18 cellular contexts compared by ENCODE assay signal in the genomic region with DNA sequence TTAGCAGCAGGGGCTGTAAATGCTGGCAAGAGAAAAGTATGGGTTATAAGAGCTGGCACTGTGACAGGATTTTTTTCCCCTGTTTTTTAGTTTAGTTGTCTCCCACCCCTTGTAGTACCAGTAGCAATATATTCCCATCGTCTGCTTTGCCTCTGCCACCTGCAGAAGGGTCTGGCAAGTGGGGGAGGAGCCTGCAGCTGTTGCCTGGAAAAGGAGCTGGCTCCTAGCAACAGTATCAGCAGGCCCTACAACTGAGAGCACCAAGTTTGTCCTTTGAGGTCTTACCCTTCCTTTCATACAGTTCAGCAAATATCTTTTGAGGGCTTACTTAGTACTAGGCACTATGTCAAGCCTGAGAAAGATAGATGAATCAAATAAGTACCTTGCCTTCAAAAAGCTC. TPM values are rescaled to one million over a fixed set of nuclear protein-coding genes. Genes with fewer than 3 reads are reported as not detected.
DNase-seq lines count a peak whose midpoint lies in the region; ATAC-seq and TF ChIP-seq lines count a peak whose summit lies in the region.
"Had no signal": no experiment of that assay in that cellular context is flagged by ENCODE, and none has a peak within 500 bp of the region (broad histone marks: within the 10 kb centered on the region; RNA-seq: fewer than 3 reads in every experiment).

No MANE protein-coding gene starts in this region.

- H4K20me1 ChIP-seq in GM23338 (replicated peaks; ENCODE audit: insufficient read depth), result peaks cover 12% of the 10 kb centered on the region

- TF ChIP-seq CTCF in GM23338 (conservative IDR thresholded peaks at IDR 0.05; ENCODE audit: low read depth in 2 of 2) (no peak), mesothelial cell of epicardium (IDR thresholded peaks at IDR 0.05; ENCODE audit: unreplicated experiment) (no peak), spleen (IDR thresholded peaks at IDR 0.05 in 8 of 11, conservative IDR thresholded peaks at IDR 0.05 in 3 of 11) (no peak)

- H3K4me2 ChIP-seq in GM23338, result peak overlapping the region; percentile 21; the same call in 1 of the 2 replicates
- H3K4me2 ChIP-seq: smooth muscle cell had no signal

- H3K27me3 ChIP-seq in GM23338 (ENCODE audit: insufficient read depth), result no peaks in the 10 kb centered on the region
- no peaks in the 10 kb centered on the region for H3K27me3 ChIP-seq in spleen (replicated peaks in 1 of 7)
- H3K27me3 ChIP-seq: body of pancreas, esophagus squamous epithelium, heart right ventricle had no signal

- TF ChIP-seq POLR2A in spleen (IDR thresholded peaks at IDR 0.05), result no peak

- H3K9me3 ChIP-seq in spleen, result no peaks in the 10 kb centered on the region
- H3K9me3 ChIP-seq: body of pancreas, esophagus squamous epithelium, heart right ventricle had no signal

- intact Hi-C loops in activated CD4-positive, alpha-beta T cell treated with anti-CD3 and anti-CD28 coated beads for 36 hours (cut with DNase I, micrococcal nuclease), result loop anchor here (1.0 to 5.0 kb wide), 6 partner anchors 71 to 1582 kb away; partner anchors contain the start of genes CC2D1B (in 1 of the 2), CZIB (in 1 of the 2) and LRP8 (in 1 of the 2)
- intact Hi-C loops in spleen (cut with DNase I; ENCODE audit: low total_unique reads), result loop anchor here (5.0 to 10.0 kb wide), 2 partner anchors 57 to 95 kb away; partner anchors contain the start of gene DIO1

- H3K79me2 ChIP-seq in GM23338 (replicated peaks; ENCODE audit: insufficient read depth), result peaks cover 61% of the 10 kb centered on the region
- H3K79me2 ChIP-seq: parathyroid adenoma had no signal

- no peaks in the 10 kb centered on the region for H3K9me2 ChIP-seq in GM23338 (ENCODE audit: insufficient read depth)

- POLR2A ChIA-PET in activated CD4-positive, alpha-beta T cell treated with anti-CD3 and anti-CD28 coated beads for 36 hours (lab: Charles Lee), result interaction anchor here (0.6 to 1.5 kb wide), 2 partner anchors 70 to 120 kb away, joined by 3 to 4 read pairs; no protein-coding TSS in a partner anchor

- no peak overlapping the region for H3K4me3 Mint-ChIP-seq in GM23338
- no peak overlapping the region for H3K4me3 Mint-ChIP-seq in mesothelial cell of epicardium
- H3K4me3 Mint-ChIP-seq in activated CD4-positive, alpha-beta T cell treated with anti-CD3 and anti-CD28 coated beads for 36 hours, result no peak overlapping the region
- H3K4me3 Mint-ChIP-seq: stimulated activated naive CD8-positive, alpha-beta T cell treated with anti-CD3 and anti-CD28 coated beads, Interleukin-15, amount 100 ng/mL, for 72 hours had no signal

- H3K4me1 ChIP-seq in GM23338 (ENCODE audit: insufficient read depth) (peaks cover 42% of the 10 kb centered on the region), spleen (peaks cover 10 to 32% (median 18%) of the 10 kb centered on the region in 6 donors)

- CTCF ChIA-PET in activated CD4-positive, alpha-beta T cell treated with anti-CD3 and anti-CD28 coated beads for 36 hours (lab: Charles Lee), result interaction anchor here (0.7 to 9.7 kb wide), 12 partner anchors 10 to 123 kb away, joined by 3 to 93 read pairs (median 4); no protein-coding TSS in a partner anchor

- ATAC-seq in GM23338, result no peak
- no peak for ATAC-seq in activated CD4-positive, alpha-beta T cell treated with anti-CD3 and anti-CD28 coated beads for 36 hours
- ATAC-seq: body of pancreas; heart right ventricle; stimulated activated naive CD8-positive, alpha-beta T cell treated with anti-CD3 and anti-CD28 coated beads, Interleukin-15, amount 100 ng/mL, for 72 hours had no signal

- DNase-seq in DMS 273 (lab: John Stamatoyannopoulos, UW; ENCODE audit: unreplicated experiment), result peak; percentile 78
- no peak for DNase-seq in DMS 273 treated with DMSO at 0.1 percent for 48 hours (lab: John Stamatoyannopoulos, UW)
- peak; percentile 27 for DNase-seq in GM23338 (ENCODE audit: low spot score)
- peak; percentile 68 for DNase-seq in NCI-H345 (lab: John Stamatoyannopoulos, UW)
- no peak for DNase-seq in mesothelial cell of epicardium (ENCODE audit: low spot score in 2 of 2, unreplicated experiment in 2 of 2)
- DNase-seq in NCI-H1930 (lab: John Stamatoyannopoulos, UW), result no peak
- DNase-seq in activated CD4-positive, alpha-beta T cell treated with anti-CD3 and anti-CD28 coated beads for 36 hours, result no peak
- DNase-seq in spleen, result no peak
- DNase-seq: esophagus squamous epithelium, GDM1 had no signal

- no peak overlapping the region for H2AFZ ChIP-seq in GM23338
- H2AFZ ChIP-seq: parathyroid adenoma had no signal

- no peak overlapping the region for H3K27ac ChIP-seq in GM23338 (ENCODE audit: low read depth)
- H3K27ac ChIP-seq in spleen, result no peak overlapping the region
- H3K27ac ChIP-seq: 22Rv1, body of pancreas, esophagus squamous epithelium, heart right ventricle, parathyroid adenoma, VCaP had no signal

- peaks cover 49% of the 10 kb centered on the region for H3K4me1 Mint-ChIP-seq in GM23338
- peaks cover 59% of the 10 kb centered on the region for H3K4me1 Mint-ChIP-seq in mesothelial cell of epicardium
- H3K4me1 Mint-ChIP-seq in activated CD4-positive, alpha-beta T cell treated with anti-CD3 and anti-CD28 coated beads for 36 hours, result peaks cover 26% of the 10 kb centered on the region

- 86 to 100% (median 89%) methylated on average over 1 of the region's 1 CpG for WGBS in spleen, 5 donors

- H3F3A ChIP-seq in GM23338 (replicated peaks; ENCODE audit: low read depth), result no peaks in the 10 kb centered on the region

- H3K4me3 ChIP-seq in GM23338, result no peak overlapping the region
- H3K4me3 ChIP-seq in spleen, result no peak overlapping the region
- H3K4me3 ChIP-seq: body of pancreas, esophagus squamous epithelium, heart right ventricle, smooth muscle cell had no signal

- H3K36me3 ChIP-seq in GM23338 (ENCODE audit: insufficient read depth), result peaks cover 8% of the 10 kb centered on the region; the same call in 1 of the 2 replicates
- H3K36me3 ChIP-seq in spleen, result peaks cover 0 to 35% (median 17%) of the 10 kb centered on the region in 6 donors

- H3K36me3 Mint-ChIP-seq in GM23338 (ENCODE audit: low read depth) (peaks cover 30% of the 10 kb centered on the region), mesothelial cell of epicardium (peaks cover 16% of the 10 kb centered on the region)
- H3K36me3 Mint-ChIP-seq in activated CD4-positive, alpha-beta T cell treated with anti-CD3 and anti-CD28 coated beads for 36 hours (ENCODE audit: low read depth), result peaks cover 28% of the 10 kb centered on the region

- no peaks in the 10 kb centered on the region for H3K9me3 Mint-ChIP-seq in GM23338
- H3K9me3 Mint-ChIP-seq in mesothelial cell of epicardium, result no peaks in the 10 kb centered on the region
- H3K9me3 Mint-ChIP-seq in activated CD4-positive, alpha-beta T cell treated with anti-CD3 and anti-CD28 coated beads for 36 hours (ENCODE audit: low read depth), result no peaks in the 10 kb centered on the region
- H3K9me3 Mint-ChIP-seq: stimulated activated naive CD8-positive, alpha-beta T cell treated with anti-CD3 and anti-CD28 coated beads, Interleukin-15, amount 100 ng/mL, for 72 hours had no signal

- H3K27ac Mint-ChIP-seq in GM23338, result no peak overlapping the region
- H3K27ac Mint-ChIP-seq in mesothelial cell of epicardium, result peak overlapping the region; percentile 37
- no peak overlapping the region for H3K27ac Mint-ChIP-seq in activated CD4-positive, alpha-beta T cell treated with anti-CD3 and anti-CD28 coated beads for 36 hours
- H3K27ac Mint-ChIP-seq: stimulated activated naive CD8-positive, alpha-beta T cell treated with anti-CD3 and anti-CD28 coated beads, Interleukin-15, amount 100 ng/mL, for 72 hours had no signal

- peaks cover 3% of the 10 kb centered on the region for H3K27me3 Mint-ChIP-seq in GM23338 (ENCODE audit: insufficient read depth, low read depth, poor library complexity)
- no peaks in the 10 kb centered on the region for H3K27me3 Mint-ChIP-seq in mesothelial cell of epicardium (ENCODE audit: low read depth)
- no peaks in the 10 kb centered on the region for H3K27me3 Mint-ChIP-seq in activated CD4-positive, alpha-beta T cell treated with anti-CD3 and anti-CD28 coated beads for 36 hours
- H3K27me3 Mint-ChIP-seq: stimulated activated naive CD8-positive, alpha-beta T cell treated with anti-CD3 and anti-CD28 coated beads, Interleukin-15, amount 100 ng/mL, for 72 hours had no signal

TF ChIP-seq in GM23338, 12 proteins besides CTCF, POLR2A, EP300 and RAD21 (continues in another document):
- TF ChIP-seq JUNB (IDR thresholded peaks at IDR 0.05; ENCODE audit: unreplicated experiment), result no peak
- no peak for TF ChIP-seq EZH2phosphoT487 (IDR thresholded peaks at IDR 0.05; ENCODE audit: unreplicated experiment)
- TF ChIP-seq CREB1 (CRISPR knock-in tag; IDR thresholded peaks at IDR 0.05; ENCODE audit: low read depth), result no peak
- TF ChIP-seq STAT1 (IDR thresholded peaks at IDR 0.05; ENCODE audit: unreplicated experiment), result no peak

RNA-seq across cellular contexts. Expression of gene LRRC42, which starts 3.5 kb away (rescaled TPM):
- total RNA-seq in GM23338 (2014; rRNA removed; shearing (Covaris generic)), result 39.6 and 48.1 TPM in 2 replicates
- polyA plus RNA-seq in GM23338 (2016; fragmentation: Nextera tagmentation; extraction: Ambion mirVana) (22.4 and 25.9 TPM in 2 replicates), spleen (1 to 10 TPM; 4.9 to 9.5 (median 5.5) TPM)
- total RNA-seq in mesothelial cell of epicardium (42.1 to 43.4 TPM (median 43.2 TPM) in 3 replicates), spleen (10 to 100 TPM in 6 of 7 donors, 1 to 10 TPM in 1; 9.7 to 13.8 (median 11.6) TPM)
- 10 to 100 TPM; 25.4 to 31.3 TPM for total RNA-seq in activated CD4-positive, alpha-beta T cell treated with anti-CD3 and anti-CD28 coated beads for 36 hours

RNA-seq across cellular contexts. Expression of gene IFT25, which starts 4.2 kb away (rescaled TPM):
- total RNA-seq in GM23338 (2014; rRNA removed; shearing (Covaris generic)), result 27.2 and 28.2 TPM in 2 replicates
- polyA plus RNA-seq in GM23338 (2016; fragmentation: Nextera tagmentation; extraction: Ambion mirVana) (97.1 and 109 TPM in 2 replicates), spleen (10 to 100 TPM; 24.6 to 31.4 (median 28.3) TPM)
- total RNA-seq in mesothelial cell of epicardium (36.8 to 38.2 TPM (median 37.0 TPM) in 3 replicates), spleen (10 to 100 TPM; 23.7 to 38.1 (median 27.6) TPM)
- total RNA-seq in activated CD4-positive, alpha-beta T cell treated with anti-CD3 and anti-CD28 coated beads for 36 hours, result 10 to 100 TPM; 56.6 to 62.0 TPM

RNA-seq across cellular contexts. Expression of gene DIO1, which starts 55.7 kb away (rescaled TPM):
- total RNA-seq in GM23338 (2014; rRNA removed; shearing (Covaris generic)), result not detected in 2 replicates
- polyA plus RNA-seq in GM23338 (2016; fragmentation: Nextera tagmentation; extraction: Ambion mirVana) (0.27 TPM in 1 of 2 replicates, not detected in the other), spleen (under 1 TPM; 0.04 to 0.19 (median 0.09) TPM)
- total RNA-seq in mesothelial cell of epicardium (not detected in 3 replicates), spleen (1 to 10 TPM in 1 of 7 donors, under 1 TPM in 3, not detected in 3; 0.17 to 1.6 (median 0.62) TPM)
- not detected for total RNA-seq in activated CD4-positive, alpha-beta T cell treated with anti-CD3 and anti-CD28 coated beads for 36 hours
- total RNA-seq: body of pancreas, esophagus squamous epithelium, heart right ventricle, smooth muscle cell had no signal
- polyA plus RNA-seq: heart right ventricle, keratinocyte had no signal

Comparison
In these comparisons a context has a peak if more than half of its experiments do, and no peak if none do; other contexts are left out.
1. DNase-seq: peak in DMS 273 (single experiment), GM23338 (single experiment) and NCI-H345 (single experiment); none in DMS 273 treated with DMSO at 0.1 percent for 48 hours (single experiment), mesothelial cell of epicardium (0 of 2), NCI-H1930 (0 of 2), activated CD4-positive, alpha-beta T cell treated with anti-CD3 and anti-CD28 coated beads for 36 hours (single experiment) and spleen (single experiment).